In genomic region chr7:154581251-154581890, GRCh38 we compare ENCODE assay signal across 28 cellular contexts.
A peak's percentile ranks its signal among the peaks of the same experiment; 100 is the strongest.
DNase-seq lines count a peak whose midpoint lies in the region; ATAC-seq and TF ChIP-seq lines count a peak whose summit lies in the region.
"Had no signal": no experiment of that assay in that cellular context is flagged by ENCODE, and none has a peak within 500 bp of the region (broad histone marks: within the 10 kb centered on the region; RNA-seq: fewer than 3 reads in every experiment).

No MANE protein-coding gene starts in this region.

- no peaks in the 10 kb centered on the region for H3K79me2 ChIP-seq in SK-N-SH (ENCODE audit: insufficient read depth)

- WGBS in SK-N-SH (ENCODE audit: low lambda C conversion rate) = 53% methylated on average over 10 of the region's 10 CpGs
- WGBS in lung, 2 donors = 85 to 87% methylated on average over 10 of the region's 10 CpGs

- no peaks in the 10 kb centered on the region for H3K9me2 ChIP-seq in SK-N-SH

- TF ChIP-seq CTCF in SK-N-SH (IDR thresholded peaks at IDR 0.05) (no peak), lung (IDR thresholded peaks at IDR 0.05; ENCODE audit: control extremely low read depth, extremely low read depth) (no peak), type B pancreatic cell (conservative IDR thresholded peaks at IDR 0.05) (no peak), foreskin keratinocyte (conservative IDR thresholded peaks at IDR 0.05) (no peak)

- H3K27me3 ChIP-seq in SK-N-SH (ENCODE audit: insufficient read depth) = no peaks in the 10 kb centered on the region
- no peaks in the 10 kb centered on the region for H3K27me3 ChIP-seq in lung (ENCODE audit: control insufficient read depth, insufficient read depth)
- H3K27me3 ChIP-seq in foreskin keratinocyte = no peaks in the 10 kb centered on the region
- H3K27me3 ChIP-seq: BLaER1 treated with 17β-estradiol and CSF1 and Interleukin-3, amounts not matched to agents 10 nM and 100 nM; Peyer's patch had no signal

- POLR2A ChIA-PET in SK-N-SH (lab: Yijun Ruan, JAX) = no interaction called here

- no peak overlapping the region for H3K27ac ChIP-seq in SK-N-SH (ENCODE audit: low read depth in 2 of 2, low read length in 1 of 2)
- H3K27ac ChIP-seq in lung (ENCODE audit: low read depth in 1 of 2, low read length in 1 of 2) = no peak overlapping the region
- H3K27ac ChIP-seq in foreskin keratinocyte = no peak overlapping the region
- H3K27ac ChIP-seq: BLaER1 treated with 17β-estradiol and CSF1 and Interleukin-3, amounts not matched to agents 10 nM and 100 nM; Peyer's patch; SK-N-MC had no signal

- ATAC-seq in SK-N-SH treated with all-trans-retinoic acid at 6 μM for 48 hours (no peak), lung (ENCODE audit: insufficient read depth, low FRiP score) (no peak), HG03097 (IDR thresholded peaks at IDR 0.05; ENCODE audit: low FRiP score, unreplicated experiment) (no peak), foreskin keratinocyte (no peak)
- ATAC-seq: GM12878, HCT116 had no signal

- H3K27me3 Mint-ChIP-seq in type B pancreatic cell = peaks cover 7% of the 10 kb centered on the region
- H3K27me3 Mint-ChIP-seq: CD4-positive, alpha-beta T cell had no signal

- H3K27ac Mint-ChIP-seq in type B pancreatic cell = no peak overlapping the region
- H3K27ac Mint-ChIP-seq: CD4-positive, alpha-beta T cell had no signal

- no peak overlapping the region for H3K4me3 Mint-ChIP-seq in type B pancreatic cell
- H3K4me3 Mint-ChIP-seq: CD4-positive, alpha-beta T cell had no signal

- H3K9me3 ChIP-seq in SK-N-SH (no peaks in the 10 kb centered on the region), lung (ENCODE audit: control insufficient read depth in 2 of 2, insufficient read depth in 1 of 2, low read length in 1 of 2) (no peaks in the 10 kb centered on the region)
- H3K9me3 ChIP-seq: BLaER1 treated with 17β-estradiol and CSF1 and Interleukin-3, amounts not matched to agents 10 nM and 100 nM had no signal

- TF ChIP-seq EP300 in SK-N-SH (IDR thresholded peaks at IDR 0.05; ENCODE audit: borderline replicate concordance in 1 of 2, low read depth in 1 of 2, low read length in 1 of 2) = no peak

- H2AFZ ChIP-seq in SK-N-SH (ENCODE audit: low read depth) = no peak overlapping the region

- H4K20me1 ChIP-seq in SK-N-SH (ENCODE audit: insufficient read depth) = no peaks in the 10 kb centered on the region
- H4K20me1 ChIP-seq: BLaER1 treated with 17β-estradiol and CSF1 and Interleukin-3, amounts not matched to agents 10 nM and 100 nM had no signal

- no peaks in the 10 kb centered on the region for H3K4me1 ChIP-seq in SK-N-SH (ENCODE audit: control insufficient read depth in 1 of 2, insufficient read depth in 2 of 2, low read depth in 1 of 2, low read length in 1 of 2)
- H3K4me1 ChIP-seq in lung (ENCODE audit: control insufficient read depth in 2 of 2, insufficient read depth in 2 of 2, low read length in 2 of 2) = no peaks in the 10 kb centered on the region
- H3K4me1 ChIP-seq in foreskin keratinocyte = no peaks in the 10 kb centered on the region
- H3K4me1 ChIP-seq: BLaER1 treated with 17β-estradiol and CSF1 and Interleukin-3, amounts not matched to agents 10 nM and 100 nM; Peyer's patch had no signal

- H3F3A ChIP-seq in SK-N-SH (replicated peaks; ENCODE audit: insufficient read depth) = no peaks in the 10 kb centered on the region

- H3K4me1 Mint-ChIP-seq in type B pancreatic cell (ENCODE audit: unreplicated experiment) = no peaks in the 10 kb centered on the region

- CTCF ChIA-PET in SK-N-SH (lab: Yijun Ruan, JAX) = interaction anchor here (0.7 to 2.7 kb wide), 5 partner anchors 10 to 379 kb away, joined by 3 to 7 read pairs (median 6); no protein-coding TSS in a partner anchor

- H3K36me3 ChIP-seq in SK-N-SH (replicated peaks in 1 of 2; ENCODE audit: control insufficient read depth in 1 of 2, insufficient read depth in 2 of 2, low read length in 1 of 2) (no peaks in the 10 kb centered on the region), lung (ENCODE audit: control insufficient read depth in 2 of 2, insufficient read depth in 2 of 2, low read length in 2 of 2) (no peaks in the 10 kb centered on the region)
- H3K36me3 ChIP-seq: BLaER1 treated with 17β-estradiol and CSF1 and Interleukin-3, amounts not matched to agents 10 nM and 100 nM; Peyer's patch had no signal

- no peaks in the 10 kb centered on the region for H3K9me3 Mint-ChIP-seq in type B pancreatic cell

- H3K9ac ChIP-seq in SK-N-SH = no peak overlapping the region
- H3K9ac ChIP-seq: BLaER1 treated with 17β-estradiol and CSF1 and Interleukin-3, amounts not matched to agents 10 nM and 100 nM had no signal

- DNase-seq in SK-N-SH (no peak), RPMI8226 (peak; percentile 66), lung (ENCODE audit: low spot score) (peak; percentile 21), type B pancreatic cell (ENCODE audit: extremely low spot score, unreplicated experiment) (peak; percentile 31), foreskin keratinocyte (no peak), GM19240 (ENCODE audit: insufficient read length, low spot score) (no peak)
- DNase-seq: 8988T; ACHN; CD4-positive, alpha-beta T cell; DMS53; EL; GDM1; Karpas-422; NCI-H1092 treated with DMSO at 0.1 percent for 48 hours; NCI-H1436; NCI-H187; NCI-H2081 treated with DMSO at 0.1 percent for 48 hours; NCI-H446 treated with DMSO at 0.1 percent for 48 hours; NCI-H526; OCI-M1; Peyer's patch; SIG-M5 had no signal

- peak; percentile 17; the same call in 1 of the 2 replicates for TF ChIP-seq RAD21 in SK-N-SH (IDR thresholded peaks at IDR 0.05; ENCODE audit: low read length)

- H3K4me3 ChIP-seq in SK-N-SH (ENCODE audit: low read depth in 2 of 2, low read length in 1 of 2) = no peak overlapping the region
- no peak overlapping the region for H3K4me3 ChIP-seq in lung
- H3K4me3 ChIP-seq: BLaER1 treated with 17β-estradiol and CSF1 and Interleukin-3, amounts not matched to agents 10 nM and 100 nM; GM12878; Peyer's patch; SK-N-MC had no signal

- no peaks in the 10 kb centered on the region for H3K36me3 Mint-ChIP-seq in type B pancreatic cell

- no peak overlapping the region for H3K4me2 ChIP-seq in SK-N-SH
- H3K4me2 ChIP-seq: BLaER1 treated with 17β-estradiol and CSF1 and Interleukin-3, amounts not matched to agents 10 nM and 100 nM had no signal

TF ChIP-seq in SK-N-SH, 30 proteins besides CTCF, POLR2A, EP300 and RAD21 (continues in another document):
- TF ChIP-seq IRF3 (IDR thresholded peaks at IDR 0.05; ENCODE audit: low read depth, low read length) = no peak
- TF ChIP-seq PBX3 (IDR thresholded peaks at IDR 0.05) = no peak
- TF ChIP-seq FOSL2 (IDR thresholded peaks at IDR 0.05; ENCODE audit: borderline replicate concordance, low read depth) = no peak
- no peak for TF ChIP-seq CHD2 (IDR thresholded peaks at IDR 0.05; ENCODE audit: low read length, partially characterized antibody)

TF ChIP-seq in SK-N-SH treated with all-trans-retinoic acid at 6 μM for 48 hours, 23 proteins besides CTCF, POLR2A, EP300 and RAD21:
- no peak for TF ChIP-seq ESRRG (CRISPR knock-in tag; IDR thresholded peaks at IDR 0.05)
- no peak for TF ChIP-seq PATZ1 (CRISPR knock-in tag; IDR thresholded peaks at IDR 0.05; ENCODE audit: borderline replicate concordance)
TF ChIP-seq in SK-N-SH treated with all-trans-retinoic acid at 6 μM for 48 hours: peak in this region for 0.

Comparison
In these comparisons a context has a peak if more than half of its experiments do, and no peak if none do; other contexts are left out.
1. DNase-seq: peak in RPMI8226 (single experiment), lung (single experiment) and type B pancreatic cell (single experiment); none in SK-N-SH (single experiment), foreskin keratinocyte (0 of 2) and GM19240 (single experiment).